24 cellular contexts compared by ENCODE assay signal in the genomic region with DNA sequence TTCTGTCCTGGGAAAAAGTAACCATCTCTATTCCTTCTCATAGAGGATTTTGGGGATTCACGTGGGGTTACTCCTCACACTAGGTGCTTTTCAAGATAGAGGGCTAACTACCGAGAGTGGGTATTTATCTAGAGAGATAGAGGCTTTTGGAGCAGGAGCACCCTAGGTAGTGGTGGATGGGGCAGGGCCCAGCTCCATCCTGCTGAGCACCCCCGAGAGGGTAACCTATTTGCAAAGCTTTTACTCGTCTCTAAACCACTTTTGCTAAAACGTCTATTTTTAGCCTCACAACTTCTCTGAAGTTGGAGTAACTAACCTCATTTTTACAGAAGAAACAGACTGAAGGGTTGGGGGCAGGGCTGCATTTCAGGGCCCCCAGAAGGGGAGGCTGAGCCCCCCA. TPM values are rescaled to one million over a fixed set of nuclear protein-coding genes. Genes with fewer than 3 reads are reported as not detected.
DNase-seq lines count a peak whose midpoint lies in the region; ATAC-seq and TF ChIP-seq lines count a peak whose summit lies in the region.
"Had no signal": no experiment of that assay in that cellular context is flagged by ENCODE, and none has a peak within 500 bp of the region (broad histone marks: within the 10 kb centered on the region; RNA-seq: fewer than 3 reads in every experiment).

No MANE protein-coding gene starts in this region.

- CTCF ChIA-PET in CD4-positive, alpha-beta T cell (lab: Charles Lee): interaction anchor here (0.6 kb wide), 1 partner anchor 1519 kb away, joined by 3 read pairs; no protein-coding TSS in a partner anchor
- CTCF ChIA-PET in activated CD8-positive, alpha-beta T cell treated with anti-CD3 and anti-CD28 coated beads for 36 hours (lab: Charles Lee): interaction anchor here (0.7 to 4.1 kb wide), 3 partner anchors 11 to 48 kb away, joined by 3 to 23 read pairs (median 3); no protein-coding TSS in a partner anchor
- CTCF ChIA-PET in HEK293T (lab: Yijun Ruan, JAX): no interaction called here

- TF ChIP-seq CTCF in CD4-positive, alpha-beta T cell (IDR thresholded peaks at IDR 0.05): no peak
- no peak for TF ChIP-seq CTCF in activated CD8-positive, alpha-beta T cell treated with anti-CD3 and anti-CD28 coated beads for 36 hours (IDR thresholded peaks at IDR 0.05)

- peaks cover 6% of the 10 kb centered on the region for H3K9me3 Mint-ChIP-seq in T-helper 2 cell treated with Interferon-gamma antibody and Interleukin-4, amounts not matched to agents 5 μg/mL and 100 μg/mL, for 36 hours
- H3K9me3 Mint-ChIP-seq in CD4-positive, alpha-beta T cell: no peaks in the 10 kb centered on the region
- peaks cover 3% of the 10 kb centered on the region for H3K9me3 Mint-ChIP-seq in activated CD8-positive, alpha-beta T cell treated with anti-CD3 and anti-CD28 coated beads for 36 hours
- no peaks in the 10 kb centered on the region for H3K9me3 Mint-ChIP-seq in naive B cell
- H3K9me3 Mint-ChIP-seq: neural progenitor cell had no signal

- no peaks in the 10 kb centered on the region for H3K27me3 Mint-ChIP-seq in T-helper 2 cell treated with Interferon-gamma antibody and Interleukin-4, amounts not matched to agents 5 μg/mL and 100 μg/mL, for 36 hours (ENCODE audit: low read depth)
- no peaks in the 10 kb centered on the region for H3K27me3 Mint-ChIP-seq in CD4-positive, alpha-beta T cell
- H3K27me3 Mint-ChIP-seq in activated CD8-positive, alpha-beta T cell treated with anti-CD3 and anti-CD28 coated beads for 36 hours: no peaks in the 10 kb centered on the region
- H3K27me3 Mint-ChIP-seq in naive B cell: no peaks in the 10 kb centered on the region

- no peaks in the 10 kb centered on the region for H3K27me3 ChIP-seq in CD4-positive, alpha-beta T cell (ENCODE audit: control insufficient read depth, insufficient read depth, low read length)
- H3K27me3 ChIP-seq: gastroesophageal sphincter, neural progenitor cell, sigmoid colon, upper lobe of left lung had no signal

- ATAC-seq in CD4-positive, alpha-beta T cell (ENCODE audit: poor library complexity): no peak
- peak; percentile 46 for ATAC-seq in activated CD8-positive, alpha-beta T cell treated with anti-CD3 and anti-CD28 coated beads for 36 hours
- no peak for ATAC-seq in naive B cell (ENCODE audit: low read depth in 2 of 2)
- ATAC-seq: gastroesophageal sphincter, left ventricle myocardium superior had no signal

- peak overlapping the region; percentile 50 for H3K27ac ChIP-seq in CD4-positive, alpha-beta T cell (ENCODE audit: low read depth, low read length)
- H3K27ac ChIP-seq: gastroesophageal sphincter, KMS-11, neural progenitor cell, sigmoid colon, upper lobe of left lung had no signal

- peaks cover 50% of the 10 kb centered on the region for H3K4me1 Mint-ChIP-seq in T-helper 2 cell treated with Interferon-gamma antibody and Interleukin-4, amounts not matched to agents 5 μg/mL and 100 μg/mL, for 36 hours (ENCODE audit: low read depth)
- H3K4me1 Mint-ChIP-seq in CD4-positive, alpha-beta T cell (ENCODE audit: low read depth): peaks cover 71% of the 10 kb centered on the region
- H3K4me1 Mint-ChIP-seq in activated CD8-positive, alpha-beta T cell treated with anti-CD3 and anti-CD28 coated beads for 36 hours (ENCODE audit: low read depth): peaks cover 70% of the 10 kb centered on the region
- peaks cover 37 to 83% (median 72%) of the 10 kb centered on the region in 3 donors for H3K4me1 Mint-ChIP-seq in naive B cell
- H3K4me1 Mint-ChIP-seq: neural progenitor cell had no signal

- POLR2A ChIA-PET in CD4-positive, alpha-beta T cell (lab: Charles Lee): interaction anchor here (1.4 to 13.1 kb wide), 3 partner anchors 9 to 26 kb away, joined by 4 to 195 read pairs (median 164); a partner anchor contains a TSS
- POLR2A ChIA-PET in activated CD8-positive, alpha-beta T cell treated with anti-CD3 and anti-CD28 coated beads for 36 hours (lab: Charles Lee): interaction anchor here (11.6 to 17.1 kb wide), 2 partner anchors 9 to 15 kb away, joined by 120 to 335 read pairs; a partner anchor contains a TSS
- POLR2A ChIA-PET in HEK293T (lab: Yijun Ruan, JAX): no interaction called here

- intact Hi-C loops in CD4-positive, alpha-beta T cell (cut with DNase I, micrococcal nuclease): no loop called here
- intact Hi-C loops in activated CD8-positive, alpha-beta T cell treated with anti-CD3 and anti-CD28 coated beads for 36 hours (cut with micrococcal nuclease): loop anchor here (1.0 kb wide), 1 partner anchor 9 kb away; no protein-coding TSS in a partner anchor

- H3K4me3 Mint-ChIP-seq in T-helper 2 cell treated with Interferon-gamma antibody and Interleukin-4, amounts not matched to agents 5 μg/mL and 100 μg/mL, for 36 hours: peak overlapping the region; percentile 63
- peak overlapping the region; percentile 49 for H3K4me3 Mint-ChIP-seq in CD4-positive, alpha-beta T cell
- peak overlapping the region; percentile 41 for H3K4me3 Mint-ChIP-seq in activated CD8-positive, alpha-beta T cell treated with anti-CD3 and anti-CD28 coated beads for 36 hours
- H3K4me3 Mint-ChIP-seq in naive B cell: peak overlapping the region in 4 of 8 donors; percentile 35 to 61 (median 47)
- H3K4me3 Mint-ChIP-seq: activated naive CD4-positive, alpha-beta T cell treated with anti-CD3 and anti-CD28 coated beads for 36 hours; neural progenitor cell had no signal

- H3K9me3 ChIP-seq in CD4-positive, alpha-beta T cell (ENCODE audit: control insufficient read depth, low read length): no peaks in the 10 kb centered on the region
- H3K9me3 ChIP-seq: gastroesophageal sphincter, sigmoid colon, upper lobe of left lung had no signal

- peak overlapping the region; percentile 36 for H3K27ac Mint-ChIP-seq in T-helper 2 cell treated with Interferon-gamma antibody and Interleukin-4, amounts not matched to agents 5 μg/mL and 100 μg/mL, for 36 hours
- peak overlapping the region; percentile 78 for H3K27ac Mint-ChIP-seq in CD4-positive, alpha-beta T cell
- peak overlapping the region; percentile 65 for H3K27ac Mint-ChIP-seq in activated CD8-positive, alpha-beta T cell treated with anti-CD3 and anti-CD28 coated beads for 36 hours
- H3K27ac Mint-ChIP-seq in naive B cell: peak overlapping the region in 4 of 6 donors; percentile 22 to 83 (median 45)
- H3K27ac Mint-ChIP-seq: neural progenitor cell had no signal

- no peak for DNase-seq in T-helper 2 cell treated with Interferon-gamma antibody and Interleukin-4, amounts not matched to agents 5 μg/mL and 100 μg/mL, for 36 hours (ENCODE audit: low spot score)
- DNase-seq in T-helper 2 cell (no peak), naive B cell (no peak), HEK293T (ENCODE audit: extremely low spot score) (no peak), germinal center (ENCODE audit: low spot score) (no peak), inferior parietal cortex (ENCODE audit: extremely low spot score) (no peak)
- DNase-seq in CD4-positive, alpha-beta T cell: no peak
- DNase-seq in activated CD8-positive, alpha-beta T cell treated with anti-CD3 and anti-CD28 coated beads for 36 hours: no peak
- DNase-seq: activated CD4-positive, alpha-beta T cell treated with anti-CD3 and anti-CD28 coated beads, Interleukin-2, amount 50 U/mL, for 4 hours; activated naive CD4-positive, alpha-beta T cell treated with anti-CD3 and anti-CD28 coated beads for 36 hours; Calu3; caudate nucleus; dermis blood vessel endothelial cell; hypothalamus; left ventricle myocardium superior; midbrain; NCI-H1694; NCI-H526; posterior cingulate gyrus; sigmoid colon; upper lobe of left lung had no signal

- H3K36me3 Mint-ChIP-seq in T-helper 2 cell treated with Interferon-gamma antibody and Interleukin-4, amounts not matched to agents 5 μg/mL and 100 μg/mL, for 36 hours (ENCODE audit: low read depth): peaks cover 78% of the 10 kb centered on the region
- H3K36me3 Mint-ChIP-seq in CD4-positive, alpha-beta T cell (ENCODE audit: low read depth): peaks cover 61% of the 10 kb centered on the region
- peaks cover 79% of the 10 kb centered on the region for H3K36me3 Mint-ChIP-seq in activated CD8-positive, alpha-beta T cell treated with anti-CD3 and anti-CD28 coated beads for 36 hours (ENCODE audit: low read depth)
- H3K36me3 Mint-ChIP-seq in naive B cell: peaks cover 4 to 15% of the 10 kb centered on the region in 2 donors
- H3K36me3 Mint-ChIP-seq: neural progenitor cell had no signal

TF ChIP-seq in HEK293T, 16 proteins besides CTCF, POLR2A, EP300 and RAD21:
- TF ChIP-seq ELF4 (IDR thresholded peaks at IDR 0.05) (no peak), NFRKB (IDR thresholded peaks at IDR 0.05) (no peak), LEF1 (IDR thresholded peaks at IDR 0.05; ENCODE audit: borderline replicate concordance) (no peak), BHLHE40 (IDR thresholded peaks at IDR 0.05; ENCODE audit: borderline replicate concordance) (no peak), ZNF384 (IDR thresholded peaks at IDR 0.05) (no peak), ARNT (IDR thresholded peaks at IDR 0.05) (no peak), TARDBP (IDR thresholded peaks at IDR 0.05) (no peak), CTBP1 (IDR thresholded peaks at IDR 0.05; ENCODE audit: borderline replicate concordance) (no peak), SUZ12 (IDR thresholded peaks at IDR 0.05) (no peak), HDGF (IDR thresholded peaks at IDR 0.05; ENCODE audit: borderline replicate concordance) (no peak), FOXK2 (IDR thresholded peaks at IDR 0.05) (no peak), L3MBTL2 (conservative IDR thresholded peaks at IDR 0.05) (no peak), FOXM1 (IDR thresholded peaks at IDR 0.05; ENCODE audit: borderline replicate concordance) (no peak), FOXA1 (IDR thresholded peaks at IDR 0.05) (no peak)
- TF ChIP-seq, protein P1, sequence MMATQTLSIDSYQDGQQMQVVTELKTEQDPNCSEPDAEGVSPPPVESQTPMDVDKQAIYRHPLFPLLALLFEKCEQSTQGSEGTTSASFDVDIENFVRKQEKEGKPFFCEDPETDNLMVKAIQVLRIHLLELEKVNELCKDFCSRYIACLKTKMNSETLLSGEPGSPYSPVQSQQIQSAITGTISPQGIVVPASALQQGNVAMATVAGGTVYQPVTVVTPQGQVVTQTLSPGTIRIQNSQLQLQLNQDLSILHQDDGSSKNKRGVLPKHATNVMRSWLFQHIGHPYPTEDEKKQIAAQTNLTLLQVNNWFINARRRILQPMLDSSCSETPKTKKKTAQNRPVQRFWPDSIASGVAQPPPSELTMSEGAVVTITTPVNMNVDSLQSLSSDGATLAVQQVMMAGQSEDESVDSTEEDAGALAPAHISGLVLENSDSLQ (IDR thresholded peaks at IDR 0.05): no peak

RNA-seq across cellular contexts. Expression of a gene that starts 12.3 kb away (rescaled TPM):
- 100 to 1,000 TPM; 202 to 213 TPM for total RNA-seq in CD4-positive, alpha-beta T cell
- 100 to 1,000 TPM; 152 to 158 TPM for total RNA-seq in activated CD8-positive, alpha-beta T cell treated with anti-CD3 and anti-CD28 coated beads for 36 hours
- polyA plus RNA-seq in naive B cell (ENCODE audit: low read depth in 6 of 6): 100 to 1,000 TPM in 1 of 6 donors, 10 to 100 TPM in 5; 29.6 to 105 (median 58.0) TPM

RNA-seq across cellular contexts. Expression of a gene that starts 50.5 kb away (rescaled TPM):
- 1 to 10 TPM; 9.1 to 9.2 TPM for total RNA-seq in CD4-positive, alpha-beta T cell
- total RNA-seq in activated CD8-positive, alpha-beta T cell treated with anti-CD3 and anti-CD28 coated beads for 36 hours: 10 to 100 TPM; 16.2 to 18.1 TPM
- polyA plus RNA-seq in naive B cell (ENCODE audit: low read depth in 6 of 6): 1 to 10 TPM in 4 of 6 donors, under 1 TPM in 2; 0.89 to 3.5 (median 1.2) TPM
